12 cellular contexts compared by ENCODE assay signal in the genomic region with DNA sequence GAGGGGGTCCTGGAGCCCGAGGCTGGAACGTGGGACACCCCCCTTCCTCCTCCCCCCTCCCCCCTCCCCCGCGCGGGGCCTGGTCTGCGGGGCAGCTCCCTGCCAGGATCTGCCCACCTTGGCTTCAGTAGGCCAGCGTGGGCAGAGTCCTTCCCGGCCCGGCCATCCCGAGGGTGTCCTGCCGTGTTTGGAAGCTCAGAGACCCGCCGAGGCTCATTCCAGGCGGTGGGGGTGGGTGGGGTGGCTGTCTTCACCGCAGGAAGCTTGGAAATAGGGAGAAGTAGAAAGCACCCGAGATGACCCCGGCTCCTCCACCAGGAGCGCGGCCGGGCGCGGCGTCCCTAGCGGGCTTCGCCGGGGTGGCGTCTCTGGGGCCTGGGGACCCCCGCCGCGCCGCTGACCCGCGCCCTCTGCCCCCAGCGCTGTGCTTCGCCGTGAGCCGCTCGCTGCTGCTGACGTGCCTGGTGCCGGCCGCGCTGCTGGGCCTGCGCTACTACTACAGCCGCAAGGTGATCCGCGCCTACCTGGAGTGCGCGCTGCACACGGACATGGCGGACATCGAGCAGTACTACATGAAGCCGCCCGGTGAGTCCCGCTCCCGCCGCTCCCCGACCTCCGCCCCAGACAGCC. TPM values are rescaled to one million over a fixed set of nuclear protein-coding genes. Genes with fewer than 3 reads are reported as not detected.
DNase-seq lines count a peak whose midpoint lies in the region; TF ChIP-seq lines count a peak whose summit lies in the region.
"Had no signal": no experiment of that assay in that cellular context is flagged by ENCODE, and none has a peak within 500 bp of the region (broad histone marks: within the 10 kb centered on the region; RNA-seq: fewer than 3 reads in every experiment).

No MANE protein-coding gene starts in this region.

- peaks cover 6% of the 10 kb centered on the region for H3K4me1 ChIP-seq in smooth muscle cell (ENCODE audit: low read depth)

- no peak overlapping the region for H2AFZ ChIP-seq in smooth muscle cell (ENCODE audit: low read depth)

- H3K9ac ChIP-seq in smooth muscle cell (ENCODE audit: low read depth), result no peak overlapping the region

- no peaks in the 10 kb centered on the region for H3F3A ChIP-seq in smooth muscle cell (ENCODE audit: low read depth)

- H3K27me3 ChIP-seq in layer of hippocampus (ENCODE audit: control insufficient read depth, insufficient read depth, low read length) (no peaks in the 10 kb centered on the region), smooth muscle cell (ENCODE audit: low read depth) (peaks cover 55% of the 10 kb centered on the region)

- H3K9me3 Mint-ChIP-seq in brain, result peaks cover 0 to 4% (median 0%) of the 10 kb centered on the region in 5 experiments
- H3K9me3 Mint-ChIP-seq: HFFc6 had no signal

- DNase-seq in NCI-H2029 (lab: John Stamatoyannopoulos, UW) (peak; percentile 1), NCI-H2029 treated with DMSO at 0.1 percent for 48 hours (lab: John Stamatoyannopoulos, UW) (no peak), smooth muscle cell (lab: John Stamatoyannopoulos, UW; ENCODE audit: unreplicated experiment) (no peak), NCI-H82 treated with DMSO at 0.1 percent for 48 hours (lab: John Stamatoyannopoulos, UW; ENCODE audit: unreplicated experiment) (no peak)
- DNase-seq in stimulated activated CD4-positive, alpha-beta T cell treated with anti-CD3 and anti-CD28 coated beads, Interleukin-1b, Interleukin-23, amount 100 ng/mL, for 48 hours, result no peak
- no peak for DNase-seq in stimulated activated CD4-positive, alpha-beta T cell treated with anti-CD3 and anti-CD28 coated beads, Interleukin-4, amount 100 ng/mL, for 24 hours
- DNase-seq: 8988T; activated CD4-positive, alpha-beta T cell treated with anti-CD3 and anti-CD28 coated beads for 48 hours; DMS 273 treated with DMSO at 0.1 percent for 48 hours; HFFc6 had no signal

- peak overlapping the region in 1 of 5 experiments; percentile 65 for H3K27ac Mint-ChIP-seq in brain
- H3K27ac Mint-ChIP-seq: HFFc6 had no signal

- peaks cover 3% of the 10 kb centered on the region for H3K27me3 Mint-ChIP-seq in brain

- H3K9me3 ChIP-seq in smooth muscle cell (replicated peaks; ENCODE audit: low read depth), result no peaks in the 10 kb centered on the region

- H3K27ac ChIP-seq in layer of hippocampus (ENCODE audit: low read depth, low read length) (peak overlapping the region; percentile 68), smooth muscle cell (ENCODE audit: low read depth) (no peak overlapping the region)

- no peaks in the 10 kb centered on the region for H4K20me1 ChIP-seq in smooth muscle cell (ENCODE audit: low read depth)

- peak overlapping the region in 4 of 5 experiments; percentile 61 to 77 (median 72) for H3K4me3 Mint-ChIP-seq in brain
- H3K4me3 Mint-ChIP-seq: HFFc6 had no signal

- 12% methylated on average over 34 of the region's 58 CpGs for WGBS in smooth muscle cell (ENCODE audit: low lambda C conversion rate)

- no peaks in the 10 kb centered on the region for H3K79me2 ChIP-seq in smooth muscle cell (ENCODE audit: low read depth)

- peaks cover 24% of the 10 kb centered on the region for H3K4me1 Mint-ChIP-seq in brain

- H3K4me2 ChIP-seq in smooth muscle cell, result peak overlapping the region; percentile 53

- no peaks in the 10 kb centered on the region for H3K36me3 Mint-ChIP-seq in brain

- no peak for TF ChIP-seq CTCF in brain (conservative IDR thresholded peaks at IDR 0.05)
- no peak for TF ChIP-seq CTCF in smooth muscle cell (IDR thresholded peaks at IDR 0.05; ENCODE audit: borderline replicate concordance, insufficient read depth, poor library complexity, severe bottlenecking)

- H3K36me3 ChIP-seq in smooth muscle cell (ENCODE audit: low read depth), result no peaks in the 10 kb centered on the region

- H3K4me3 ChIP-seq in smooth muscle cell, result no peak overlapping the region

RNA-seq across cellular contexts. Expression of gene NAT8L, which starts 1.6 kb away (rescaled TPM):
- polyA plus RNA-seq in brain (ENCODE audit: insufficient read depth, low read depth, low replicate concordance) (36.3 TPM), smooth muscle cell (not detected in 2 replicates)
- total RNA-seq in smooth muscle cell, result not detected in 2 replicates

RNA-seq across cellular contexts. Expression of gene NELFA, which starts 51.9 kb away (rescaled TPM):
- polyA plus RNA-seq in brain (ENCODE audit: insufficient read depth, low read depth, low replicate concordance), result 57.1 TPM
- total RNA-seq in smooth muscle cell, result 16.3 and 17.0 TPM in 2 replicates
- polyA plus RNA-seq in smooth muscle cell, result 33.7 and 36.4 TPM in 2 replicates

Comparison
In these comparisons a context has a peak if more than half of its experiments do, and no peak if none do; other contexts are left out.
1. RNA of gene NAT8L, which starts 1.6 kb away (polyA plus RNA-seq): 36.3 TPM in brain (single experiment); not detected in smooth muscle cell; every median in the first group is over 10 times any median in the second.